In genomic region chr16:87723224-87723619, GRCh38 we compare ENCODE assay signal across 10 cellular contexts. TPM values are rescaled to one million over a fixed set of nuclear protein-coding genes. Genes with fewer than 3 reads are reported as not detected.
DNase-seq lines count a peak whose midpoint lies in the region; ATAC-seq and TF ChIP-seq lines count a peak whose summit lies in the region.
"Had no signal": no experiment of that assay in that cellular context is flagged by ENCODE, and none has a peak within 500 bp of the region (broad histone marks: within the 10 kb centered on the region; RNA-seq: fewer than 3 reads in every experiment).

No MANE protein-coding gene starts in this region.

- H3K9me3 ChIP-seq in OCI-LY1 (ENCODE audit: low read length) (no peaks in the 10 kb centered on the region), osteoblast (ENCODE audit: low read depth, low read length) (no peaks in the 10 kb centered on the region), Karpas-422 (ENCODE audit: low read length) (no peaks in the 10 kb centered on the region)

- no peaks in the 10 kb centered on the region for H3K9me2 ChIP-seq in OCI-LY1 (ENCODE audit: low read depth, low read length)
- H3K9me2 ChIP-seq in Karpas-422 (replicated peaks; ENCODE audit: insufficient read depth, low read length) = no peaks in the 10 kb centered on the region

- H3K4me3 ChIP-seq in OCI-LY1 (ENCODE audit: low read depth, low read length, poor library complexity, severe bottlenecking) (peak overlapping the region; percentile 5), osteoblast (ENCODE audit: insufficient read depth, low read length) (no peak overlapping the region), Karpas-422 (ENCODE audit: low read length) (no peak overlapping the region)

- H3K4me3 Mint-ChIP-seq in endothelial cell (ENCODE audit: unreplicated experiment) = no peak overlapping the region

- peaks cover 20% of the 10 kb centered on the region for H3K4me1 Mint-ChIP-seq in endothelial cell (ENCODE audit: unreplicated experiment)

- H3K27ac ChIP-seq in OCI-LY1 (ENCODE audit: low read depth, low read length, poor library complexity, severe bottlenecking) (peak overlapping the region; percentile 97), osteoblast (ENCODE audit: low read depth, low read length) (peak overlapping the region; percentile 60), Karpas-422 (ENCODE audit: low read length) (no peak overlapping the region)
- H3K27ac ChIP-seq: foreskin keratinocyte, HL-60 had no signal

- H2AFZ ChIP-seq in OCI-LY1 (ENCODE audit: low read length) (no peak overlapping the region), osteoblast (ENCODE audit: low read length) (no peak overlapping the region), Karpas-422 (ENCODE audit: low read length) (no peak overlapping the region)

- H3K27me3 Mint-ChIP-seq in endothelial cell (ENCODE audit: unreplicated experiment) = peaks cover 6% of the 10 kb centered on the region

- H3K27ac Mint-ChIP-seq in endothelial cell (ENCODE audit: unreplicated experiment) = no peak overlapping the region

- DNase-seq in DMS53 treated with DMSO at 0.1 percent for 48 hours (lab: John Stamatoyannopoulos, UW; ENCODE audit: unreplicated experiment) = peak; percentile 94
- peak; percentile 99 for DNase-seq in osteoblast (ENCODE audit: insufficient read length, low spot score, missing footprints)
- no peak for DNase-seq in stimulated activated CD4-positive, alpha-beta T cell treated with anti-CD3 and anti-CD28 coated beads, Interleukin-12 subunit alpha, Interleukin-12 subunit beta, amount 100 ng/mL, for 4 hours
- no peak for DNase-seq in endothelial cell (ENCODE audit: low spot score)
- no peak for DNase-seq in Karpas-422

- H3K9me3 Mint-ChIP-seq in endothelial cell (ENCODE audit: unreplicated experiment) = no peaks in the 10 kb centered on the region

- H3F3A ChIP-seq in OCI-LY1 (ENCODE audit: insufficient read depth, low read length) = no peaks in the 10 kb centered on the region; the same call in 1 of the 2 replicates

- H3K4me2 ChIP-seq in OCI-LY1 (ENCODE audit: low read length) (peak overlapping the region; percentile 39; the same call in 1 of the 2 replicates), osteoblast (ENCODE audit: insufficient read depth, low read length) (peak overlapping the region; percentile 9), Karpas-422 (ENCODE audit: low read depth, low read length, poor library complexity, severe bottlenecking) (no peak overlapping the region)

- TF ChIP-seq CTCF in OCI-LY1 (IDR thresholded peaks at IDR 0.05; ENCODE audit: low read length) (no peak), osteoblast (IDR thresholded peaks at IDR 0.05; ENCODE audit: extremely low read depth, low read depth, low read length) (no peak), endothelial cell (IDR thresholded peaks at IDR 0.05; ENCODE audit: unreplicated experiment) (no peak)

- peak overlapping the region; percentile 64 for H3K9ac ChIP-seq in OCI-LY1 (ENCODE audit: low read length)
- H3K9ac ChIP-seq in Karpas-422 (ENCODE audit: low read length) = no peak overlapping the region

- H3K79me2 ChIP-seq in OCI-LY1 (ENCODE audit: insufficient read depth, low read length) (no peaks in the 10 kb centered on the region), osteoblast (ENCODE audit: insufficient read depth, low read length) (no peaks in the 10 kb centered on the region), Karpas-422 (ENCODE audit: low read length) (no peaks in the 10 kb centered on the region)

- H3K4me1 ChIP-seq in OCI-LY1 (ENCODE audit: insufficient read depth, low read length, severe bottlenecking) (peaks cover 51% of the 10 kb centered on the region), osteoblast (ENCODE audit: insufficient read depth, low read length) (peaks cover 3% of the 10 kb centered on the region), Karpas-422 (ENCODE audit: low read length) (no peaks in the 10 kb centered on the region)
- H3K4me1 ChIP-seq: foreskin keratinocyte had no signal

- H3K36me3 ChIP-seq in OCI-LY1 (ENCODE audit: insufficient read depth, low read length) (peaks cover 76% of the 10 kb centered on the region), osteoblast (ENCODE audit: insufficient read depth, low read length) (peaks cover 4% of the 10 kb centered on the region), Karpas-422 (ENCODE audit: insufficient read depth, low read length) (no peaks in the 10 kb centered on the region; the same call in 1 of the 2 replicates)

- H3K36me3 Mint-ChIP-seq in endothelial cell (ENCODE audit: low read depth, unreplicated experiment) = peaks cover 50% of the 10 kb centered on the region

- ATAC-seq in HG02852 (IDR thresholded peaks at IDR 0.05; ENCODE audit: unreplicated experiment) (peak; percentile 60), esophagus mucosa (peak; percentile 35)
- ATAC-seq: foreskin keratinocyte had no signal

- H3K27me3 ChIP-seq in OCI-LY1 (ENCODE audit: insufficient read depth, low read length) (no peaks in the 10 kb centered on the region), osteoblast (ENCODE audit: insufficient read depth, low read length) (no peaks in the 10 kb centered on the region), Karpas-422 (ENCODE audit: low read length) (no peaks in the 10 kb centered on the region)
- H3K27me3 ChIP-seq: foreskin keratinocyte had no signal

- H4K20me1 ChIP-seq in OCI-LY1 (ENCODE audit: insufficient read depth, low read length) = no peaks in the 10 kb centered on the region
- H4K20me1 ChIP-seq in osteoblast (ENCODE audit: insufficient read depth, low read length) = peaks cover 29% of the 10 kb centered on the region
- no peaks in the 10 kb centered on the region for H4K20me1 ChIP-seq in Karpas-422 (ENCODE audit: insufficient read depth, low read depth, low read length)

RNA-seq across cellular contexts. Expression of gene KLHDC4, which starts 42.6 kb away (rescaled TPM):
- 20.4 TPM for total RNA-seq in esophagus mucosa
- 22.1 and 23.3 TPM in 2 replicates for total RNA-seq in osteoblast
- 43.4 TPM for total RNA-seq in endothelial cell (ENCODE audit: unreplicated experiment)
- total RNA-seq in Karpas-422 (2014; rRNA removed; shearing (Covaris generic); ENCODE audit: low replicate concordance) = 21.1 and 30.1 TPM in 2 replicates

Comparison
In these comparisons a context has a peak if more than half of its experiments do, and no peak if none do; other contexts are left out.
1. DNase-seq: peak in DMS53 treated with DMSO at 0.1 percent for 48 hours (single experiment) and osteoblast (single experiment); none in stimulated activated CD4-positive, alpha-beta T cell treated with anti-CD3 and anti-CD28 coated beads, Interleukin-12 subunit alpha, Interleukin-12 subunit beta, amount 100 ng/mL, for 4 hours (single experiment), endothelial cell (single experiment) and Karpas-422 (single experiment).